ENCODE assay signal across 22 cellular contexts in the genomic region with DNA sequence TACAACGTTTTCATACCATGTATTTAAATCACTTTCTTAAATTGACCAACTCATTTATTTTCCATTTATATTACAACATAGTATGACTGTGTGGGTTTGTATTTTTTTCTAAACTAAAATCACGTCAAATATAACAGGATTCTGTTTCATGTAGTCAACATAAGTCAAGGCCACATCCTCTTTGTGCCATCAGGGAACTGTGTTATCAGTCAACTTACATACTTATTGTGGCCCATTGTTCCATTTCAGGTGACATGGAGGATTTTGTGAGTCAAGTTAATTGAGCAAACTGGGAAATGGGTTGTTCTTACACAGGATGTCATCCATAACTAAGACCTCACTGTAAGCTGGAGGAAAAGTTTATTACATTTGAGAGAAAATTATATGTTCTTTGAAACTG. TPM values are rescaled to one million over a fixed set of nuclear protein-coding genes. Genes with fewer than 3 reads are reported as not detected.
DNase-seq lines count a peak whose midpoint lies in the region; ATAC-seq, FAIRE-seq and TF ChIP-seq lines count a peak whose summit lies in the region.
"Had no signal": no experiment of that assay in that cellular context is flagged by ENCODE, and none has a peak within 500 bp of the region (broad histone marks: within the 10 kb centered on the region; RNA-seq: fewer than 3 reads in every experiment).

No MANE protein-coding gene starts in this region.

- no peaks in the 10 kb centered on the region for H3K27me3 Mint-ChIP-seq in activated CD4-positive, alpha-beta T cell treated with anti-CD3 and anti-CD28 coated beads for 36 hours

- no peak overlapping the region for H3K4me3 ChIP-seq in DOHH2 (ENCODE audit: low read length)
- no peak overlapping the region for H3K4me3 ChIP-seq in kidney (ENCODE audit: low read length in 2 of 2)

- H3K4me3 Mint-ChIP-seq in activated CD4-positive, alpha-beta T cell treated with anti-CD3 and anti-CD28 coated beads for 36 hours: no peak overlapping the region
- H3K4me3 Mint-ChIP-seq: CD14-positive monocyte had no signal

- H3K9me2 ChIP-seq in DOHH2 (replicated peaks; ENCODE audit: control insufficient read depth, low read length): no peaks in the 10 kb centered on the region

- no peak overlapping the region for H3K27ac ChIP-seq in DOHH2 (ENCODE audit: low read depth, low read length)
- H3K27ac ChIP-seq in kidney (ENCODE audit: low read depth in 2 of 2, low read length in 2 of 2): no peak overlapping the region
- H3K27ac ChIP-seq: 22Rv1 had no signal

- H3K4me1 Mint-ChIP-seq in activated CD4-positive, alpha-beta T cell treated with anti-CD3 and anti-CD28 coated beads for 36 hours: peaks cover 16% of the 10 kb centered on the region
- H3K4me1 Mint-ChIP-seq: CD14-positive monocyte had no signal

- DNase-seq in activated CD4-positive, alpha-beta T cell treated with anti-CD3 and anti-CD28 coated beads for 36 hours: no peak
- no peak for DNase-seq in activated CD4-positive, alpha-beta T cell treated with anti-CD3 and anti-CD28 coated beads for 48 hours
- DNase-seq in RCC 7860 (ENCODE audit: low spot score) (no peak), kidney (no peak), dedifferentiated amniotic fluid mesenchymal stem cell (ENCODE audit: extremely low spot score) (no peak), Ammon's horn (ENCODE audit: low spot score) (no peak)
- DNase-seq in stimulated activated CD4-positive, alpha-beta T cell treated with anti-CD3 and anti-CD28 coated beads, Interleukin-2, amount 100 ng/mL, for 24 hours: no peak
- DNase-seq: AML-193, Caco-2, GF-D8, KG1, NCI-H1105 treated with DMSO at 0.1 percent for 48 hours, NCI-H1694, NCI-H2081 treated with DMSO at 0.1 percent for 48 hours, NCI-H510A, NCI-H774, PC-3 had no signal

- intact Hi-C loops in activated CD4-positive, alpha-beta T cell treated with anti-CD3 and anti-CD28 coated beads for 36 hours (cut with DNase I, micrococcal nuclease): no loop called here
- intact Hi-C loops in kidney (cut with DNase I): no loop called here

- H3K27me3 ChIP-seq in DOHH2 (ENCODE audit: control insufficient read depth, low read length): no peaks in the 10 kb centered on the region

- H3K79me2 ChIP-seq in DOHH2 (ENCODE audit: control insufficient read depth, low read length): peaks cover 17% of the 10 kb centered on the region

- CTCF ChIA-PET in activated CD4-positive, alpha-beta T cell treated with anti-CD3 and anti-CD28 coated beads for 36 hours (lab: Charles Lee): no interaction called here

- ATAC-seq in activated CD4-positive, alpha-beta T cell treated with anti-CD3 and anti-CD28 coated beads for 36 hours: peak; percentile 71
- ATAC-seq: HepG2, PC-3 had no signal

- no peaks in the 10 kb centered on the region for H4K20me1 ChIP-seq in DOHH2 (ENCODE audit: control insufficient read depth, insufficient read depth, low read depth, low read length)

- FAIRE-seq in RCC 7860 (lab: Jason Lieb, UNC) (peak; percentile 23), kidney (lab: Jason Lieb, UNC) (peak; percentile 80)
- FAIRE-seq: H54, HepG2 had no signal

- H3K9me3 ChIP-seq in DOHH2 (ENCODE audit: control insufficient read depth, insufficient read depth, low read length) (no peaks in the 10 kb centered on the region), kidney (ENCODE audit: control insufficient read depth in 1 of 2, low read length in 2 of 2) (no peaks in the 10 kb centered on the region)
- H3K9me3 ChIP-seq: Caco-2 had no signal

- H3F3A ChIP-seq in DOHH2 (ENCODE audit: control insufficient read depth, insufficient read depth): no peaks in the 10 kb centered on the region

- POLR2A ChIA-PET in activated CD4-positive, alpha-beta T cell treated with anti-CD3 and anti-CD28 coated beads for 36 hours (lab: Charles Lee): interaction anchor here (0.8 kb wide), 1 partner anchor 35 kb away, joined by 3 read pairs; no protein-coding TSS in a partner anchor

- H3K36me3 Mint-ChIP-seq in activated CD4-positive, alpha-beta T cell treated with anti-CD3 and anti-CD28 coated beads for 36 hours (ENCODE audit: low read depth): peaks cover 20% of the 10 kb centered on the region

- TF ChIP-seq CTCF in DOHH2 (IDR thresholded peaks at IDR 0.05; ENCODE audit: low read depth, low read length, poor library complexity, severe bottlenecking): no peak
- no peak for TF ChIP-seq CTCF in kidney (IDR thresholded peaks at IDR 0.05; ENCODE audit: borderline replicate concordance, extremely low read depth, insufficient read depth)

- H3K4me1 ChIP-seq in DOHH2 (ENCODE audit: control insufficient read depth, low read length) (peaks cover 35% of the 10 kb centered on the region), kidney (ENCODE audit: control insufficient read depth in 1 of 2, insufficient read depth in 1 of 2, low read depth in 1 of 2, low read length in 2 of 2) (no peaks in the 10 kb centered on the region)
- H3K4me1 ChIP-seq: Caco-2 had no signal

- H3K27ac Mint-ChIP-seq in activated CD4-positive, alpha-beta T cell treated with anti-CD3 and anti-CD28 coated beads for 36 hours: peak overlapping the region; percentile 63
- H3K27ac Mint-ChIP-seq: CD14-positive monocyte had no signal

- H3K36me3 ChIP-seq in DOHH2 (ENCODE audit: control insufficient read depth, low read length): peaks cover 15% of the 10 kb centered on the region
- no peaks in the 10 kb centered on the region for H3K36me3 ChIP-seq in kidney (ENCODE audit: control insufficient read depth in 1 of 2, insufficient read depth in 2 of 2, low read length in 2 of 2)

- H3K4me2 ChIP-seq in DOHH2 (ENCODE audit: low read length): peak overlapping the region; percentile 30

- H3K9ac ChIP-seq in kidney (ENCODE audit: low read length in 2 of 2): no peak overlapping the region

- no peaks in the 10 kb centered on the region for H3K9me3 Mint-ChIP-seq in activated CD4-positive, alpha-beta T cell treated with anti-CD3 and anti-CD28 coated beads for 36 hours (ENCODE audit: low read depth)

RNA-seq across cellular contexts. Expression of a gene that starts 35.9 kb away (rescaled TPM):
- 10 to 100 TPM; 72.7 to 93.6 TPM for total RNA-seq in activated CD4-positive, alpha-beta T cell treated with anti-CD3 and anti-CD28 coated beads for 36 hours
- 4.3 TPM for total RNA-seq in kidney
- polyA plus RNA-seq in kidney (ENCODE audit: insufficient read depth, low read depth, low replicate concordance): 2.4 TPM

Comparison
In these comparisons a context has a peak if more than half of its experiments do, and no peak if none do; other contexts are left out.
1. RNA of a gene that starts 35.9 kb away (total RNA-seq): 72.7 to 93.6 TPM in activated CD4-positive, alpha-beta T cell treated with anti-CD3 and anti-CD28 coated beads for 36 hours; 4.3 TPM in kidney (single experiment); every median in the first group is over 10 times any median in the second.